In the genomic region with DNA sequence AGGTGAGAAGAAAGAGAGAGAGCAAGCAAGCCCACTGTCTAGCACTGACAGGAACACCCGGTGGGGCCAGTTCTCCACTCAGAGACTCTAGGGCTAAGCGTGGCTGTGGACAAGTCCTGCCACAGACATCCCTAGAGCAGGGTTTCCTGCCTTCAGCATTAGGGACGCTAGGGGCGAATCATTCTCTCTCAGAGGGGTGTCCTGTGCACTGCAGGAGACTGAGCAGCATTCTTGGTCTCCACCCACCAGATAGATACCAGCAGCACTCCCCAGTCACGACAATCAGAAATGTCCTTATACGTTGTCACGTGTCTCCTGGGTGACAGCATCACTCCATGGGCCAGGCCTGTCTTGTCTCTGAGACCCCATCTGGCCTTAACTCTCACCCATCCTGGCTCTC, we compare ENCODE assay signal across 29 cellular contexts. TPM values are rescaled to one million over a fixed set of nuclear protein-coding genes. Genes with fewer than 3 reads are reported as not detected.
DNase-seq lines count a peak whose midpoint lies in the region; ATAC-seq and TF ChIP-seq lines count a peak whose summit lies in the region.
"Had no signal": no experiment of that assay in that cellular context is flagged by ENCODE, and none has a peak within 500 bp of the region (broad histone marks: within the 10 kb centered on the region; RNA-seq: fewer than 3 reads in every experiment).

No MANE protein-coding gene starts in this region.

- H3K4me1 Mint-ChIP-seq in activated T-helper 17 cell treated with anti-CD3 and anti-CD28 coated beads, Interleukin-2, amount 50 U/mL, for 72 hours, result no peaks in the 10 kb centered on the region
- H3K4me1 Mint-ChIP-seq in stimulated activated effector memory CD8-positive, alpha-beta T cell treated with anti-CD3 and anti-CD28 coated beads, Interleukin-12 subunit alpha, Interleukin-12 subunit beta, amount 100 ng/mL, for 72 hours, result peaks cover 26% of the 10 kb centered on the region
- H3K4me1 Mint-ChIP-seq in activated CD4-positive, alpha-beta T cell treated with anti-CD3 and anti-CD28 coated beads for 36 hours, result peaks cover 6% of the 10 kb centered on the region

- no peak for TF ChIP-seq CTCF in NB4 (IDR thresholded peaks at IDR 0.05; ENCODE audit: low read depth, low read length)

- H3K27me3 Mint-ChIP-seq in activated T-helper 17 cell treated with anti-CD3 and anti-CD28 coated beads, Interleukin-2, amount 50 U/mL, for 72 hours, result peaks cover 4% of the 10 kb centered on the region
- peaks cover 4% of the 10 kb centered on the region for H3K27me3 Mint-ChIP-seq in activated CD4-positive, alpha-beta T cell treated with anti-CD3 and anti-CD28 coated beads for 36 hours

- H3K4me3 Mint-ChIP-seq in activated T-helper 17 cell treated with anti-CD3 and anti-CD28 coated beads, Interleukin-2, amount 50 U/mL, for 72 hours, result no peak overlapping the region
- H3K4me3 Mint-ChIP-seq in stimulated activated effector memory CD8-positive, alpha-beta T cell treated with anti-CD3 and anti-CD28 coated beads, Interleukin-12 subunit alpha, Interleukin-12 subunit beta, amount 100 ng/mL, for 72 hours, result no peak overlapping the region
- H3K4me3 Mint-ChIP-seq in activated CD4-positive, alpha-beta T cell treated with anti-CD3 and anti-CD28 coated beads for 36 hours, result no peak overlapping the region
- H3K4me3 Mint-ChIP-seq: CD4-positive, CD25-positive, alpha-beta regulatory T cell had no signal

- no peak for TF ChIP-seq POLR2A in NB4 (IDR thresholded peaks at IDR 0.05; ENCODE audit: extremely low read depth, insufficient read length)

- no peak for ATAC-seq in activated T-helper 17 cell treated with anti-CD3 and anti-CD28 coated beads, Interleukin-2, amount 50 U/mL, for 72 hours (replicated peaks)
- peak; percentile 21 for ATAC-seq in stimulated activated effector memory CD8-positive, alpha-beta T cell treated with anti-CD3 and anti-CD28 coated beads, Interleukin-12 subunit alpha, Interleukin-12 subunit beta, amount 100 ng/mL, for 72 hours
- no peak for ATAC-seq in activated CD4-positive, alpha-beta T cell treated with anti-CD3 and anti-CD28 coated beads for 36 hours
- ATAC-seq: GM12878 had no signal

- no peaks in the 10 kb centered on the region for H3K36me3 Mint-ChIP-seq in activated T-helper 17 cell treated with anti-CD3 and anti-CD28 coated beads, Interleukin-2, amount 50 U/mL, for 72 hours (ENCODE audit: low read depth)
- no peaks in the 10 kb centered on the region for H3K36me3 Mint-ChIP-seq in stimulated activated effector memory CD8-positive, alpha-beta T cell treated with anti-CD3 and anti-CD28 coated beads, Interleukin-12 subunit alpha, Interleukin-12 subunit beta, amount 100 ng/mL, for 72 hours
- no peaks in the 10 kb centered on the region for H3K36me3 Mint-ChIP-seq in activated CD4-positive, alpha-beta T cell treated with anti-CD3 and anti-CD28 coated beads for 36 hours (ENCODE audit: low read depth)
- H3K36me3 Mint-ChIP-seq: CD4-positive, CD25-positive, alpha-beta regulatory T cell had no signal

- peak; percentile 19 for DNase-seq in activated effector memory CD4-positive, alpha-beta T cell treated with anti-CD3 and anti-CD28 coated beads, Interleukin-2, amount 50 U/mL, for 16 hours
- DNase-seq in activated effector memory CD4-positive, alpha-beta T cell treated with Interleukin-2 at 50 U/mL for 16 hours, result no peak
- peak; percentile 17 for DNase-seq in NB4 (ENCODE audit: low read depth)
- no peak for DNase-seq in stimulated activated effector memory CD8-positive, alpha-beta T cell treated with anti-CD3 and anti-CD28 coated beads, Interleukin-12 subunit alpha, Interleukin-12 subunit beta, amount 100 ng/mL, for 72 hours (ENCODE audit: low spot score in 2 of 2)
- no peak for DNase-seq in activated CD4-positive, alpha-beta T cell treated with anti-CD3 and anti-CD28 coated beads for 36 hours
- no peak for DNase-seq in activated CD8-positive, alpha-beta memory T cell treated with anti-CD3 and anti-CD28 coated beads, Interleukin-2, amount 50 U/mL, for 48 hours
- DNase-seq in activated CD4-positive, alpha-beta T cell treated with anti-CD3 and anti-CD28 coated beads for 1 hour, result no peak
- DNase-seq: 8988T; CD4-positive, CD25-positive, alpha-beta regulatory T cell; DMS 273 treated with DMSO at 0.1 percent for 48 hours; DMS79; EL; GDM1; GOT3; KG1; NCI-H1105; NCI-H1436 treated with DMSO at 0.1 percent for 48 hours; NCI-H1930; NCI-H2107; NCI-H524; NCI-H774; PC-9; RPMI8226; SHP77 treated with DMSO at 0.1 percent for 48 hours; SW 1271 had no signal

- CTCF ChIA-PET in activated CD4-positive, alpha-beta T cell treated with anti-CD3 and anti-CD28 coated beads for 36 hours (lab: Charles Lee), result interaction anchor here (0.6 kb wide), 1 partner anchor 1501 kb away, joined by 4 read pairs; no protein-coding TSS in a partner anchor

- H3K27ac Mint-ChIP-seq in activated T-helper 17 cell treated with anti-CD3 and anti-CD28 coated beads, Interleukin-2, amount 50 U/mL, for 72 hours, result peak overlapping the region; percentile 30
- peak overlapping the region; percentile 1 for H3K27ac Mint-ChIP-seq in stimulated activated effector memory CD8-positive, alpha-beta T cell treated with anti-CD3 and anti-CD28 coated beads, Interleukin-12 subunit alpha, Interleukin-12 subunit beta, amount 100 ng/mL, for 72 hours
- no peak overlapping the region for H3K27ac Mint-ChIP-seq in activated CD4-positive, alpha-beta T cell treated with anti-CD3 and anti-CD28 coated beads for 36 hours
- H3K27ac Mint-ChIP-seq: CD4-positive, CD25-positive, alpha-beta regulatory T cell had no signal

- H3K9me3 Mint-ChIP-seq in activated T-helper 17 cell treated with anti-CD3 and anti-CD28 coated beads, Interleukin-2, amount 50 U/mL, for 72 hours, result no peaks in the 10 kb centered on the region
- no peaks in the 10 kb centered on the region for H3K9me3 Mint-ChIP-seq in stimulated activated effector memory CD8-positive, alpha-beta T cell treated with anti-CD3 and anti-CD28 coated beads, Interleukin-12 subunit alpha, Interleukin-12 subunit beta, amount 100 ng/mL, for 72 hours
- no peaks in the 10 kb centered on the region for H3K9me3 Mint-ChIP-seq in activated CD4-positive, alpha-beta T cell treated with anti-CD3 and anti-CD28 coated beads for 36 hours (ENCODE audit: low read depth)

- H3K4me3 ChIP-seq in NB4 (ENCODE audit: low read depth, low read length), result no peak overlapping the region
- H3K4me3 ChIP-seq: BLaER1, GM12878, HAP-1, PC-9 had no signal

- intact Hi-C loops in activated CD4-positive, alpha-beta T cell treated with anti-CD3 and anti-CD28 coated beads for 36 hours (cut with DNase I, micrococcal nuclease), result loop anchor here in 1 of 2 experiments (5.0 kb wide), 1 partner anchor 53 kb away; no protein-coding TSS in a partner anchor

- POLR2A ChIA-PET in activated CD4-positive, alpha-beta T cell treated with anti-CD3 and anti-CD28 coated beads for 36 hours (lab: Charles Lee), result no interaction called here

RNA-seq across cellular contexts. Expression of gene OR10H1, which starts 1.5 kb away (rescaled TPM):
- not detected for total RNA-seq in activated T-helper 17 cell treated with anti-CD3 and anti-CD28 coated beads, Interleukin-2, amount 50 U/mL, for 72 hours
- total RNA-seq in activated CD4-positive, alpha-beta T cell treated with anti-CD3 and anti-CD28 coated beads for 36 hours, result not detected
- total RNA-seq: CD4-positive, CD25-positive, alpha-beta regulatory T cell; GM12878 had no signal

RNA-seq across cellular contexts. Expression of gene OR10H5, which starts 26.5 kb away (rescaled TPM):
- total RNA-seq in activated T-helper 17 cell treated with anti-CD3 and anti-CD28 coated beads, Interleukin-2, amount 50 U/mL, for 72 hours, result not detected
- not detected for total RNA-seq in activated CD4-positive, alpha-beta T cell treated with anti-CD3 and anti-CD28 coated beads for 36 hours
- total RNA-seq: CD4-positive, CD25-positive, alpha-beta regulatory T cell; GM12878; PC-9 had no signal

Comparison
In these comparisons a context has a peak if more than half of its experiments do, and no peak if none do; other contexts are left out.
1. DNase-seq: peak in activated effector memory CD4-positive, alpha-beta T cell treated with anti-CD3 and anti-CD28 coated beads, Interleukin-2, amount 50 U/mL, for 16 hours (single experiment) and NB4 (single experiment); none in activated effector memory CD4-positive, alpha-beta T cell treated with Interleukin-2 at 50 U/mL for 16 hours (single experiment), stimulated activated effector memory CD8-positive, alpha-beta T cell treated with anti-CD3 and anti-CD28 coated beads, Interleukin-12 subunit alpha, Interleukin-12 subunit beta, amount 100 ng/mL, for 72 hours (0 of 2), activated CD4-positive, alpha-beta T cell treated with anti-CD3 and anti-CD28 coated beads for 36 hours (single experiment), activated CD8-positive, alpha-beta memory T cell treated with anti-CD3 and anti-CD28 coated beads, Interleukin-2, amount 50 U/mL, for 48 hours (single experiment) and activated CD4-positive, alpha-beta T cell treated with anti-CD3 and anti-CD28 coated beads for 1 hour (single experiment).